Comparison of ENCODE assay signal across 2 cellular contexts in the genomic region with DNA sequence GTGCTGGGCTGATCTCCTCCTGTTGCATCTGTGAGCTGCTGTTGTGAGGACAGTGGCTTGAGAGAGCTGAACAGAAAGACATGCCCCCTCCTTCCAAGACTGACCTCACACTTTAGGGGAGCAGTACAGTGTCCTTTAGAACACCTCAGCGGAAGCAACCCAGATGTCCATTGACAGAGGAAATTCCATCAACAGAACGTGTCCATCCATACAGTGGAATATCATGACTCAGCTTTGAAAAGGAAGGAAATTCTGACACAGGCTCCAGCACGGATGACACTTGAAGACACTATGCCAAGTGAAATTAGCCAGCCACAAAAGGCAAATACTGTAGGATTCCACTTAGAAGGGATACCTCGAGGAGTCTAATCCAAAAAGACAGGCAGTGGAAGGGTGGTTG.
TF ChIP-seq lines count a peak whose summit lies in the region.

No MANE protein-coding gene starts in this region.

TF ChIP-seq in SK-N-SH, 30 proteins besides CTCF, POLR2A, EP300 and RAD21 (continues in another document):
- peak; percentile 87 for TF ChIP-seq FOSL2 (IDR thresholded peaks at IDR 0.05; ENCODE audit: borderline replicate concordance, low read depth)
- TF ChIP-seq, protein P1, sequence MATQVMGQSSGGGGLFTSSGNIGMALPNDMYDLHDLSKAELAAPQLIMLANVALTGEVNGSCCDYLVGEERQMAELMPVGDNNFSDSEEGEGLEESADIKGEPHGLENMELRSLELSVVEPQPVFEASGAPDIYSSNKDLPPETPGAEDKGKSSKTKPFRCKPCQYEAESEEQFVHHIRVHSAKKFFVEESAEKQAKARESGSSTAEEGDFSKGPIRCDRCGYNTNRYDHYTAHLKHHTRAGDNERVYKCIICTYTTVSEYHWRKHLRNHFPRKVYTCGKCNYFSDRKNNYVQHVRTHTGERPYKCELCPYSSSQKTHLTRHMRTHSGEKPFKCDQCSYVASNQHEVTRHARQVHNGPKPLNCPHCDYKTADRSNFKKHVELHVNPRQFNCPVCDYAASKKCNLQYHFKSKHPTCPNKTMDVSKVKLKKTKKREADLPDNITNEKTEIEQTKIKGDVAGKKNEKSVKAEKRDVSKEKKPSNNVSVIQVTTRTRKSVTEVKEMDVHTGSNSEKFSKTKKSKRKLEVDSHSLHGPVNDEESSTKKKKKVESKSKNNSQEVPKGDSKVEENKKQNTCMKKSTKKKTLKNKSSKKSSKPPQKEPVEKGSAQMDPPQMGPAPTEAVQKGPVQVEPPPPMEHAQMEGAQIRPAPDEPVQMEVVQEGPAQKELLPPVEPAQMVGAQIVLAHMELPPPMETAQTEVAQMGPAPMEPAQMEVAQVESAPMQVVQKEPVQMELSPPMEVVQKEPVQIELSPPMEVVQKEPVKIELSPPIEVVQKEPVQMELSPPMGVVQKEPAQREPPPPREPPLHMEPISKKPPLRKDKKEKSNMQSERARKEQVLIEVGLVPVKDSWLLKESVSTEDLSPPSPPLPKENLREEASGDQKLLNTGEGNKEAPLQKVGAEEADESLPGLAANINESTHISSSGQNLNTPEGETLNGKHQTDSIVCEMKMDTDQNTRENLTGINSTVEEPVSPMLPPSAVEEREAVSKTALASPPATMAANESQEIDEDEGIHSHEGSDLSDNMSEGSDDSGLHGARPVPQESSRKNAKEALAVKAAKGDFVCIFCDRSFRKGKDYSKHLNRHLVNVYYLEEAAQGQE (IDR thresholded peaks at IDR 0.05; ENCODE audit: low read depth, low read length): no peak
- peak; percentile 95 for TF ChIP-seq TCF12 (IDR thresholded peaks at IDR 0.05)
- TF ChIP-seq RXRA (IDR thresholded peaks at IDR 0.05; ENCODE audit: borderline replicate concordance, low read depth): peak; percentile 79
- 0 out of 2 replicates have a peak, but pooled peaks have one; percentile 13 for TF ChIP-seq FOXM1 (IDR thresholded peaks at IDR 0.05; ENCODE audit: low read depth)
- TF ChIP-seq, protein P2, sequence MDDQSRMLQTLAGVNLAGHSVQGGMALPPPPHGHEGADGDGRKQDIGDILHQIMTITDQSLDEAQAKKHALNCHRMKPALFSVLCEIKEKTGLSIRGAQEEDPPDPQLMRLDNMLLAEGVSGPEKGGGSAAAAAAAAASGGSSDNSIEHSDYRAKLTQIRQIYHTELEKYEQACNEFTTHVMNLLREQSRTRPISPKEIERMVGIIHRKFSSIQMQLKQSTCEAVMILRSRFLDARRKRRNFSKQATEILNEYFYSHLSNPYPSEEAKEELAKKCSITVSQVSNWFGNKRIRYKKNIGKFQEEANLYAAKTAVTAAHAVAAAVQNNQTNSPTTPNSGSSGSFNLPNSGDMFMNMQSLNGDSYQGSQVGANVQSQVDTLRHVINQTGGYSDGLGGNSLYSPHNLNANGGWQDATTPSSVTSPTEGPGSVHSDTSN (IDR thresholded peaks at IDR 0.05): peak; percentile 88
- no peak for TF ChIP-seq CHD2 (IDR thresholded peaks at IDR 0.05; ENCODE audit: low read length, partially characterized antibody)
- TF ChIP-seq GATA2 (CRISPR knock-in tag; IDR thresholded peaks at IDR 0.05): no peak
- TF ChIP-seq, protein P3, sequence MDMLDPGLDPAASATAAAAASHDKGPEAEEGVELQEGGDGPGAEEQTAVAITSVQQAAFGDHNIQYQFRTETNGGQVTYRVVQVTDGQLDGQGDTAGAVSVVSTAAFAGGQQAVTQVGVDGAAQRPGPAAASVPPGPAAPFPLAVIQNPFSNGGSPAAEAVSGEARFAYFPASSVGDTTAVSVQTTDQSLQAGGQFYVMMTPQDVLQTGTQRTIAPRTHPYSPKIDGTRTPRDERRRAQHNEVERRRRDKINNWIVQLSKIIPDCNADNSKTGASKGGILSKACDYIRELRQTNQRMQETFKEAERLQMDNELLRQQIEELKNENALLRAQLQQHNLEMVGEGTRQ (IDR thresholded peaks at IDR 0.05; ENCODE audit: borderline replicate concordance, low read depth, low read length): no peak
- no peak for TF ChIP-seq GABPA (IDR thresholded peaks at IDR 0.05; ENCODE audit: low read depth)
- no peak for TF ChIP-seq NRF1 (IDR thresholded peaks at IDR 0.05; ENCODE audit: low read depth, low read length)
- no peak for TF ChIP-seq FOXJ3 (CRISPR knock-in tag; IDR thresholded peaks at IDR 0.05)
- TF ChIP-seq, protein P4, sequence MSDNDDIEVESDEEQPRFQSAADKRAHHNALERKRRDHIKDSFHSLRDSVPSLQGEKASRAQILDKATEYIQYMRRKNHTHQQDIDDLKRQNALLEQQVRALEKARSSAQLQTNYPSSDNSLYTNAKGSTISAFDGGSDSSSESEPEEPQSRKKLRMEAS (IDR thresholded peaks at IDR 0.05; ENCODE audit: low read depth): peak; percentile 33; the same call in 1 of the 2 replicates
- no peak for TF ChIP-seq SIN3A (IDR thresholded peaks at IDR 0.05; ENCODE audit: borderline replicate concordance, low read depth, low read length)
- TF ChIP-seq POLR2AphosphoS5 (IDR thresholded peaks at IDR 0.05; ENCODE audit: low read depth, low read length): peak; percentile 31; the same call in 1 of the 2 replicates
- no peak for TF ChIP-seq SMC3 (IDR thresholded peaks at IDR 0.05; ENCODE audit: low read depth, low read length)
- no peak for TF ChIP-seq MEF2A (IDR thresholded peaks at IDR 0.05; ENCODE audit: borderline replicate concordance, low read depth)
- TF ChIP-seq ELF1 (IDR thresholded peaks at IDR 0.05): peak; percentile 26; the same call in 1 of the 2 replicates
- TF ChIP-seq TAF1 (IDR thresholded peaks at IDR 0.05; ENCODE audit: borderline replicate concordance, low read depth, low read length): no peak
- TF ChIP-seq EZH2phosphoT487 (IDR thresholded peaks at IDR 0.05; ENCODE audit: borderline replicate concordance, low read depth): no peak
- TF ChIP-seq TEAD4 (IDR thresholded peaks at IDR 0.05; ENCODE audit: borderline replicate concordance, insufficient read depth): peak; percentile 74; the same call in 1 of the 2 replicates
- TF ChIP-seq, protein P5, sequence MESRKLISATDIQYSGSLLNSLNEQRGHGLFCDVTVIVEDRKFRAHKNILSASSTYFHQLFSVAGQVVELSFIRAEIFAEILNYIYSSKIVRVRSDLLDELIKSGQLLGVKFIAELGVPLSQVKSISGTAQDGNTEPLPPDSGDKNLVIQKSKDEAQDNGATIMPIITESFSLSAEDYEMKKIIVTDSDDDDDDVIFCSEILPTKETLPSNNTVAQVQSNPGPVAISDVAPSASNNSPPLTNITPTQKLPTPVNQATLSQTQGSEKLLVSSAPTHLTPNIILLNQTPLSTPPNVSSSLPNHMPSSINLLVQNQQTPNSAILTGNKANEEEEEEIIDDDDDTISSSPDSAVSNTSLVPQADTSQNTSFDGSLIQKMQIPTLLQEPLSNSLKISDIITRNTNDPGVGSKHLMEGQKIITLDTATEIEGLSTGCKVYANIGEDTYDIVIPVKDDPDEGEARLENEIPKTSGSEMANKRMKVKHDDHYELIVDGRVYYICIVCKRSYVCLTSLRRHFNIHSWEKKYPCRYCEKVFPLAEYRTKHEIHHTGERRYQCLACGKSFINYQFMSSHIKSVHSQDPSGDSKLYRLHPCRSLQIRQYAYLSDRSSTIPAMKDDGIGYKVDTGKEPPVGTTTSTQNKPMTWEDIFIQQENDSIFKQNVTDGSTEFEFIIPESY (IDR thresholded peaks at IDR 0.05; ENCODE audit: borderline replicate concordance, low read depth): peak; percentile 39; the same call in 1 of the 2 replicates

TF ChIP-seq in endothelial cell of umbilical vein, 7 proteins besides CTCF, POLR2A, EP300 and RAD21:
- TF ChIP-seq POLR2AphosphoS5 (IDR thresholded peaks at IDR 0.05; ENCODE audit: insufficient read depth, low read depth, low read length) (peak; percentile 53), EZH2 (IDR thresholded peaks at IDR 0.05; ENCODE audit: borderline replicate concordance, low read depth, low read length, severe bottlenecking) (no peak), JUN (IDR thresholded peaks at IDR 0.05; ENCODE audit: borderline replicate concordance, insufficient read depth, insufficient read length, low read depth) (peak; percentile 78), GATA2 (IDR thresholded peaks at IDR 0.05; ENCODE audit: insufficient read depth, insufficient read length, low read depth, low read length) (no peak), MYC (IDR thresholded peaks at IDR 0.05; ENCODE audit: low read depth, low read length) (no peak), FOS (IDR thresholded peaks at IDR 0.05; ENCODE audit: borderline replicate concordance, insufficient read depth, low read length) (peak; percentile 89)
- TF ChIP-seq, protein P4 (IDR thresholded peaks at IDR 0.05; ENCODE audit: insufficient read depth, insufficient read length): no peak
